ENCODE assay signal across 8 cellular contexts in genomic region chrX:47651043-47651905, GRCh38. TPM values are rescaled to one million over a fixed set of nuclear protein-coding genes. Genes with fewer than 3 reads are reported as not detected.
DNase-seq lines count a peak whose midpoint lies in the region; ATAC-seq and TF ChIP-seq lines count a peak whose summit lies in the region.

No MANE protein-coding gene starts in this region.

- no peak for TF ChIP-seq CTCF in activated CD8-positive, alpha-beta T cell treated with anti-CD3 and anti-CD28 coated beads for 36 hours (IDR thresholded peaks at IDR 0.05)

- intact Hi-C loops in activated CD8-positive, alpha-beta T cell treated with anti-CD3 and anti-CD28 coated beads for 36 hours (cut with micrococcal nuclease) = no loop called here

- ATAC-seq in activated CD8-positive, alpha-beta T cell treated with anti-CD3 and anti-CD28 coated beads for 36 hours = no peak
- ATAC-seq in GM21390 (IDR thresholded peaks at IDR 0.05; ENCODE audit: unreplicated experiment) = no peak

- H3K4me3 ChIP-seq in iPS-18a (ENCODE audit: low read length) = peak overlapping the region; percentile 69
- peak overlapping the region; percentile 55 to 72 for H3K4me3 ChIP-seq in stomach smooth muscle (ENCODE audit: low read length in 2 of 2)

- peak overlapping the region; percentile 92 for H3K4me3 Mint-ChIP-seq in activated CD8-positive, alpha-beta T cell treated with anti-CD3 and anti-CD28 coated beads for 36 hours

- H3K9ac ChIP-seq in iPS-18a (ENCODE audit: low read length) = peak overlapping the region; percentile 52
- H3K9ac ChIP-seq in stomach smooth muscle (ENCODE audit: low read length in 2 of 2) = peak overlapping the region; percentile 38 to 51

- H3K36me3 ChIP-seq in iPS-18a (ENCODE audit: control insufficient read depth, low read depth, low read length) = peaks cover 4% of the 10 kb centered on the region
- peaks cover 4 to 9% of the 10 kb centered on the region in 2 donors for H3K36me3 ChIP-seq in stomach smooth muscle (ENCODE audit: control insufficient read depth in 2 of 2, insufficient read depth in 2 of 2, low read length in 2 of 2)

- POLR2A ChIA-PET in activated CD8-positive, alpha-beta T cell treated with anti-CD3 and anti-CD28 coated beads for 36 hours (lab: Charles Lee) = interaction anchor here (1.1 kb wide), 1 partner anchor 14 kb away, joined by 3 read pairs; no protein-coding TSS in a partner anchor

- no peaks in the 10 kb centered on the region for H3K27me3 ChIP-seq in iPS-18a (ENCODE audit: control insufficient read depth, insufficient read depth, low read length)
- H3K27me3 ChIP-seq in stomach smooth muscle (ENCODE audit: control insufficient read depth in 1 of 2, insufficient read depth in 2 of 2, low read length in 2 of 2) = peaks cover 0 to 4% of the 10 kb centered on the region in 2 donors

- no peaks in the 10 kb centered on the region for H3K27me3 Mint-ChIP-seq in activated CD8-positive, alpha-beta T cell treated with anti-CD3 and anti-CD28 coated beads for 36 hours

- no peak overlapping the region for H3K27ac ChIP-seq in iPS-18a (ENCODE audit: low read length)
- H3K27ac ChIP-seq in stomach smooth muscle (ENCODE audit: low read length) = peak overlapping the region; percentile 58

- peaks cover 9% of the 10 kb centered on the region for H3K9me3 ChIP-seq in iPS-18a (ENCODE audit: control insufficient read depth, low read depth, low read length)
- no peaks in the 10 kb centered on the region for H3K9me3 ChIP-seq in stomach smooth muscle (ENCODE audit: control insufficient read depth in 2 of 2, low read length in 2 of 2)

- H3K9me3 Mint-ChIP-seq in activated CD8-positive, alpha-beta T cell treated with anti-CD3 and anti-CD28 coated beads for 36 hours = no peaks in the 10 kb centered on the region

- DNase-seq in NCI-H1105 treated with DMSO at 0.1 percent for 48 hours (lab: John Stamatoyannopoulos, UW) (peak; percentile 59), NCI-H1105 (lab: John Stamatoyannopoulos, UW) (no peak), OCI-M2 (lab: John Stamatoyannopoulos, UW; ENCODE audit: unreplicated experiment) (no peak), NCI-H82 (lab: John Stamatoyannopoulos, UW) (no peak)
- no peak for DNase-seq in activated CD8-positive, alpha-beta T cell treated with anti-CD3 and anti-CD28 coated beads for 36 hours

- CTCF ChIA-PET in activated CD8-positive, alpha-beta T cell treated with anti-CD3 and anti-CD28 coated beads for 36 hours (lab: Charles Lee) = interaction anchor here (1.6 kb wide), 1 partner anchor 10 kb away, joined by 4 read pairs; no protein-coding TSS in a partner anchor

- peaks cover 47% of the 10 kb centered on the region for H3K4me1 Mint-ChIP-seq in activated CD8-positive, alpha-beta T cell treated with anti-CD3 and anti-CD28 coated beads for 36 hours (ENCODE audit: low read depth)

- H3K4me1 ChIP-seq in iPS-18a (ENCODE audit: control insufficient read depth, low read depth, low read length) = peaks cover 5% of the 10 kb centered on the region
- H3K4me1 ChIP-seq in stomach smooth muscle (ENCODE audit: control insufficient read depth, insufficient read depth, low read length) = peaks cover 11% of the 10 kb centered on the region

- peak overlapping the region; percentile 88 for H3K27ac Mint-ChIP-seq in activated CD8-positive, alpha-beta T cell treated with anti-CD3 and anti-CD28 coated beads for 36 hours

- H3K36me3 Mint-ChIP-seq in activated CD8-positive, alpha-beta T cell treated with anti-CD3 and anti-CD28 coated beads for 36 hours (ENCODE audit: low read depth) = peaks cover 65% of the 10 kb centered on the region

RNA-seq across cellular contexts. Expression of gene ELK1, which starts 0.9 kb away (rescaled TPM):
- 10 to 100 TPM; 67.6 to 73.2 TPM for total RNA-seq in activated CD8-positive, alpha-beta T cell treated with anti-CD3 and anti-CD28 coated beads for 36 hours

RNA-seq across cellular contexts. Expression of gene UXT, which starts 7.7 kb away (rescaled TPM):
- total RNA-seq in activated CD8-positive, alpha-beta T cell treated with anti-CD3 and anti-CD28 coated beads for 36 hours = 100 to 1,000 TPM; 187 to 192 TPM

RNA-seq across cellular contexts. Expression of gene CFP, which starts 21.5 kb away (rescaled TPM):
- 1 to 10 TPM; 1.6 to 2.1 TPM for total RNA-seq in activated CD8-positive, alpha-beta T cell treated with anti-CD3 and anti-CD28 coated beads for 36 hours

RNA-seq across cellular contexts. Expression of gene SYN1, which starts 31.6 kb away (rescaled TPM):
- under 1 TPM; 0.67 to 0.74 TPM for total RNA-seq in activated CD8-positive, alpha-beta T cell treated with anti-CD3 and anti-CD28 coated beads for 36 hours
